1 cellular context compared by ENCODE assay signal in the genomic region with DNA sequence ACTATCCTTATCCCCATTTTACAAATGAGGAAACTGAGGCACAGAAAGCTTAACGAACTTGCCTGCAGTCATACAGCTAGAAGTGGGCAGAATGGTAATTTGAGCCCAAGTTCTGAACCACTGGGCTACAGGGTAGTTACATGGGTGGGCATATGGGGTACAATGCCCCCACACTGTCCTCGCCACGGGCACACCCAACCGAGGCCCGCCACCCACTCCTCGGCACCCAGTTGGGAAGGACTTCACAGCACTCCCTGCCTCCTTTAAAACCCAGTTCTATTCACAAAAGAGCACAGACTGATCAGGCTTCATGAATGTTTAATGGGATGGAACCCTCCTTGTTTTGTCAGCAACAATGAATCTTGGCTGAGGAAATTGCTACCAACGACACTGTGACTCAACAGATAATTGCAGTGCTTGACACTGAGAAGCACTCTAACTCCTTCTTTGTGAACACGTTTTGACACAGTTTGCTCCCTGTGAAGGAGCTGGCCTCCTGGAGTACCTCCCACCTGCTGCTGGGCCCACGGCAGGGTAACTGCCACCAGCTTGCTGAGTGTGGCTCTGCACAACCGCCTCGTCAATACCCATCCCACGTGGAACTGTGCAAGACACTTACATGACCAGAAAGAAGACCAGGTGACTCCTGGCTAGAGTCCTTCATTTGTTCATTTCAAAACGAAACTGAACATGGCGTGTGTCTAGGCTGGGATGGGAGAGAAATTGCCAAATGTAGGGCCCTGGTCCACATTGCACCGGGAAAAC.
TF ChIP-seq lines count a peak whose summit lies in the region.

No MANE protein-coding gene starts in this region.

TF ChIP-seq in GM23338, 12 proteins besides CTCF, POLR2A, EP300 and RAD21:
- TF ChIP-seq, protein P1, sequence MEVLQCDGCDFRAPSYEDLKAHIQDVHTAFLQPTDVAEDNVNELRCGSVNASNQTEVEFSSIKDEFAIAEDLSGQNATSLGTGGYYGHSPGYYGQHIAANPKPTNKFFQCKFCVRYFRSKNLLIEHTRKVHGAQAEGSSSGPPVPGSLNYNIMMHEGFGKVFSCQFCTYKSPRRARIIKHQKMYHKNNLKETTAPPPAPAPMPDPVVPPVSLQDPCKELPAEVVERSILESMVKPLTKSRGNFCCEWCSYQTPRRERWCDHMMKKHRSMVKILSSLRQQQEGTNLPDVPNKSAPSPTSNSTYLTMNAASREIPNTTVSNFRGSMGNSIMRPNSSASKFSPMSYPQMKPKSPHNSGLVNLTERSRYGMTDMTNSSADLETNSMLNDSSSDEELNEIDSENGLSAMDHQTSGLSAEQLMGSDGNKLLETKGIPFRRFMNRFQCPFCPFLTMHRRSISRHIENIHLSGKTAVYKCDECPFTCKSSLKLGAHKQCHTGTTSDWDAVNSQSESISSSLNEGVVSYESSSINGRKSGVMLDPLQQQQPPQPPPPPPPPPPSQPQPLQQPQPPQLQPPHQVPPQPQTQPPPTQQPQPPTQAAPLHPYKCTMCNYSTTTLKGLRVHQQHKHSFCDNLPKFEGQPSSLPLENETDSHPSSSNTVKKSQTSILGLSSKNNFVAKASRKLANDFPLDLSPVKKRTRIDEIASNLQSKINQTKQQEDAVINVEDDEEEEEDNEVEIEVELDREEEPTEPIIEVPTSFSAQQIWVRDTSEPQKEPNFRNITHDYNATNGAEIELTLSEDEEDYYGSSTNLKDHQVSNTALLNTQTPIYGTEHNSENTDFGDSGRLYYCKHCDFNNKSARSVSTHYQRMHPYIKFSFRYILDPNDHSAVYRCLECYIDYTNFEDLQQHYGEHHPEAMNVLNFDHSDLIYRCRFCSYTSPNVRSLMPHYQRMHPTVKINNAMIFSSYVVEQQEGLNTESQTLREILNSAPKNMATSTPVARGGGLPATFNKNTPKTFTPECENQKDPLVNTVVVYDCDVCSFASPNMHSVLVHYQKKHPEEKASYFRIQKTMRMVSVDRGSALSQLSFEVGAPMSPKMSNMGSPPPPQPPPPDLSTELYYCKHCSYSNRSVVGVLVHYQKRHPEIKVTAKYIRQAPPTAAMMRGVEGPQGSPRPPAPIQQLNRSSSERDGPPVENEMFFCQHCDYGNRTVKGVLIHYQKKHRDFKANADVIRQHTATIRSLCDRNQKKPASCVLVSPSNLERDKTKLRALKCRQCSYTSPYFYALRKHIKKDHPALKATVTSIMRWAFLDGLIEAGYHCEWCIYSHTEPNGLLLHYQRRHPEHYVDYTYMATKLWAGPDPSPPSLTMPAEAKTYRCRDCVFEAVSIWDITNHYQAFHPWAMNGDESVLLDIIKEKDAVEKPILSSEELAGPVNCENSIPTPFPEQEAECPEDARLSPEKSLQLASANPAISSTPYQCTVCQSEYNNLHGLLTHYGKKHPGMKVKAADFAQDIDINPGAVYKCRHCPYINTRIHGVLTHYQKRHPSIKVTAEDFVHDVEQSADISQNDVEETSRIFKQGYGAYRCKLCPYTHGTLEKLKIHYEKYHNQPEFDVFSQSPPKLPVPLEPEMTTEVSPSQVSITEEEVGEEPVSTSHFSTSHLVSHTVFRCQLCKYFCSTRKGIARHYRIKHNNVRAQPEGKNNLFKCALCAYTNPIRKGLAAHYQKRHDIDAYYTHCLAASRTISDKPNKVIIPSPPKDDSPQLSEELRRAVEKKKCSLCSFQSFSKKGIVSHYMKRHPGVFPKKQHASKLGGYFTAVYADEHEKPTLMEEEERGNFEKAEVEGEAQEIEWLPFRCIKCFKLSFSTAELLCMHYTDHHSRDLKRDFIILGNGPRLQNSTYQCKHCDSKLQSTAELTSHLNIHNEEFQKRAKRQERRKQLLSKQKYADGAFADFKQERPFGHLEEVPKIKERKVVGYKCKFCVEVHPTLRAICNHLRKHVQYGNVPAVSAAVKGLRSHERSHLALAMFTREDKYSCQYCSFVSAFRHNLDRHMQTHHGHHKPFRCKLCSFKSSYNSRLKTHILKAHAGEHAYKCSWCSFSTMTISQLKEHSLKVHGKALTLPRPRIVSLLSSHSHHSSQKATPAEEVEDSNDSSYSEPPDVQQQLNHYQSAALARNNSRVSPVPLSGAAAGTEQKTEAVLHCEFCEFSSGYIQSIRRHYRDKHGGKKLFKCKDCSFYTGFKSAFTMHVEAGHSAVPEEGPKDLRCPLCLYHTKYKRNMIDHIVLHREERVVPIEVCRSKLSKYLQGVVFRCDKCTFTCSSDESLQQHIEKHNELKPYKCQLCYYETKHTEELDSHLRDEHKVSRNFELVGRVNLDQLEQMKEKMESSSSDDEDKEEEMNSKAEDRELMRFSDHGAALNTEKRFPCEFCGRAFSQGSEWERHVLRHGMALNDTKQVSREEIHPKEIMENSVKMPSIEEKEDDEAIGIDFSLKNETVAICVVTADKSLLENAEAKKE (CRISPR knock-in tag; IDR thresholded peaks at IDR 0.05), result no peak
- TF ChIP-seq, protein P2, sequence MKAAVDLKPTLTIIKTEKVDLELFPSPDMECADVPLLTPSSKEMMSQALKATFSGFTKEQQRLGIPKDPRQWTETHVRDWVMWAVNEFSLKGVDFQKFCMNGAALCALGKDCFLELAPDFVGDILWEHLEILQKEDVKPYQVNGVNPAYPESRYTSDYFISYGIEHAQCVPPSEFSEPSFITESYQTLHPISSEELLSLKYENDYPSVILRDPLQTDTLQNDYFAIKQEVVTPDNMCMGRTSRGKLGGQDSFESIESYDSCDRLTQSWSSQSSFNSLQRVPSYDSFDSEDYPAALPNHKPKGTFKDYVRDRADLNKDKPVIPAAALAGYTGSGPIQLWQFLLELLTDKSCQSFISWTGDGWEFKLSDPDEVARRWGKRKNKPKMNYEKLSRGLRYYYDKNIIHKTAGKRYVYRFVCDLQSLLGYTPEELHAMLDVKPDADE (IDR thresholded peaks at IDR 0.05), result no peak
- TF ChIP-seq EZH2phosphoT487 (IDR thresholded peaks at IDR 0.05; ENCODE audit: unreplicated experiment), result no peak
- no peak for TF ChIP-seq ZNF331 (CRISPR knock-in tag; IDR thresholded peaks at IDR 0.05; ENCODE audit: low read depth)
- TF ChIP-seq POLR2AphosphoS5 (IDR thresholded peaks at IDR 0.05; ENCODE audit: low read depth), result no peak
- no peak for TF ChIP-seq STAT1 (IDR thresholded peaks at IDR 0.05; ENCODE audit: unreplicated experiment)
- TF ChIP-seq, protein P3, sequence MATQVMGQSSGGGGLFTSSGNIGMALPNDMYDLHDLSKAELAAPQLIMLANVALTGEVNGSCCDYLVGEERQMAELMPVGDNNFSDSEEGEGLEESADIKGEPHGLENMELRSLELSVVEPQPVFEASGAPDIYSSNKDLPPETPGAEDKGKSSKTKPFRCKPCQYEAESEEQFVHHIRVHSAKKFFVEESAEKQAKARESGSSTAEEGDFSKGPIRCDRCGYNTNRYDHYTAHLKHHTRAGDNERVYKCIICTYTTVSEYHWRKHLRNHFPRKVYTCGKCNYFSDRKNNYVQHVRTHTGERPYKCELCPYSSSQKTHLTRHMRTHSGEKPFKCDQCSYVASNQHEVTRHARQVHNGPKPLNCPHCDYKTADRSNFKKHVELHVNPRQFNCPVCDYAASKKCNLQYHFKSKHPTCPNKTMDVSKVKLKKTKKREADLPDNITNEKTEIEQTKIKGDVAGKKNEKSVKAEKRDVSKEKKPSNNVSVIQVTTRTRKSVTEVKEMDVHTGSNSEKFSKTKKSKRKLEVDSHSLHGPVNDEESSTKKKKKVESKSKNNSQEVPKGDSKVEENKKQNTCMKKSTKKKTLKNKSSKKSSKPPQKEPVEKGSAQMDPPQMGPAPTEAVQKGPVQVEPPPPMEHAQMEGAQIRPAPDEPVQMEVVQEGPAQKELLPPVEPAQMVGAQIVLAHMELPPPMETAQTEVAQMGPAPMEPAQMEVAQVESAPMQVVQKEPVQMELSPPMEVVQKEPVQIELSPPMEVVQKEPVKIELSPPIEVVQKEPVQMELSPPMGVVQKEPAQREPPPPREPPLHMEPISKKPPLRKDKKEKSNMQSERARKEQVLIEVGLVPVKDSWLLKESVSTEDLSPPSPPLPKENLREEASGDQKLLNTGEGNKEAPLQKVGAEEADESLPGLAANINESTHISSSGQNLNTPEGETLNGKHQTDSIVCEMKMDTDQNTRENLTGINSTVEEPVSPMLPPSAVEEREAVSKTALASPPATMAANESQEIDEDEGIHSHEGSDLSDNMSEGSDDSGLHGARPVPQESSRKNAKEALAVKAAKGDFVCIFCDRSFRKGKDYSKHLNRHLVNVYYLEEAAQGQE (IDR thresholded peaks at IDR 0.05; ENCODE audit: unreplicated experiment), result no peak
- no peak for TF ChIP-seq ZNF114 (CRISPR knock-in tag; IDR thresholded peaks at IDR 0.05)
- TF ChIP-seq NANOG (IDR thresholded peaks at IDR 0.05; ENCODE audit: borderline replicate concordance), result no peak
- no peak for TF ChIP-seq CREB1 (CRISPR knock-in tag; IDR thresholded peaks at IDR 0.05; ENCODE audit: low read depth)
- TF ChIP-seq JUNB (IDR thresholded peaks at IDR 0.05; ENCODE audit: unreplicated experiment), result no peak
- TF ChIP-seq EZH2 (IDR thresholded peaks at IDR 0.05; ENCODE audit: low read depth, unreplicated experiment), result no peak
